Comparison of ENCODE assay signal across 14 cellular contexts in the genomic region with DNA sequence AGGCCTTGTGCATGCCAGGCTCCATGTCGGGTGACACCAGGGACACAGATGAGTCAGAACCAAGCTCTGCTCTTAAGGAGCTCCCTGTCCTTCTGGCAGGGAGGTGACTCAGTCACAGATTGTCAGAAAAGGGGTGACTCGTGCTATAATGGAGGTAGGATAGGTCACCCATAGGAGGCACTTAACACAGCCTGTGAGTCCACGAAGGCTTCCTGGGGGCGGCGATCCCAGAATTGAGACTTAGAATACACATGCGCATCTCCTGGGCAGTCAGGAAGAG. TPM values are rescaled to one million over a fixed set of nuclear protein-coding genes. Genes with fewer than 3 reads are reported as not detected.
DNase-seq lines count a peak whose midpoint lies in the region; ATAC-seq lines count a peak whose summit lies in the region.
"Had no signal": no experiment of that assay in that cellular context is flagged by ENCODE, and none has a peak within 500 bp of the region (broad histone marks: within the 10 kb centered on the region; RNA-seq: fewer than 3 reads in every experiment).

No MANE protein-coding gene starts in this region.

- ATAC-seq in esophagus mucosa (peak; percentile 79), GM21423 (IDR thresholded peaks at IDR 0.05; ENCODE audit: unreplicated experiment) (no peak)

- DNase-seq in stimulated activated CD4-positive, alpha-beta T cell treated with anti-CD3 and anti-CD28 coated beads, Interleukin-1b, Interleukin-23, amount 100 ng/mL, for 48 hours, result peak; percentile 59
- DNase-seq in stimulated activated CD4-positive, alpha-beta T cell treated with anti-CD3 and anti-CD28 coated beads, Interleukin-4, amount 100 ng/mL, for 1 hour, result no peak
- DNase-seq in RKO (ENCODE audit: low spot score), result peak; percentile 72
- no peak for DNase-seq in NCI-H1417 (lab: John Stamatoyannopoulos, UW)
- DNase-seq in retina, result no peak
- DNase-seq in middle frontal gyrus (ENCODE audit: extremely low spot score, low spot score), result no peak
- DNase-seq: amygdala; CD4-positive, alpha-beta T cell; NCI-H1092; NCI-H526 treated with DMSO at 0.1 percent for 48 hours; stimulated activated naive CD4-positive, alpha-beta T cell had no signal

RNA-seq across cellular contexts. Expression of gene FUZ, which starts 19.6 kb away (rescaled TPM):
- total RNA-seq in esophagus mucosa, result 8.3 TPM

RNA-seq across cellular contexts. Expression of gene MED25, which starts 24.6 kb away (rescaled TPM):
- total RNA-seq in esophagus mucosa, result 25.6 TPM

RNA-seq across cellular contexts. Expression of gene AP2A1, which starts 26.7 kb away (rescaled TPM):
- total RNA-seq in esophagus mucosa, result 54.0 TPM

RNA-seq across cellular contexts. Expression of gene TSKS, which starts 30.4 kb away (rescaled TPM):
- 0.12 TPM for total RNA-seq in esophagus mucosa
- total RNA-seq: SJSA1 had no signal

RNA-seq across cellular contexts. Expression of gene PTOV1, which starts 57.5 kb away (rescaled TPM):
- total RNA-seq in esophagus mucosa, result 58.5 TPM

Comparison
In these comparisons a context has a peak if more than half of its experiments do, and no peak if none do; other contexts are left out.
1. DNase-seq: peak in stimulated activated CD4-positive, alpha-beta T cell treated with anti-CD3 and anti-CD28 coated beads, Interleukin-1b, Interleukin-23, amount 100 ng/mL, for 48 hours (single experiment) and RKO (single experiment); none in stimulated activated CD4-positive, alpha-beta T cell treated with anti-CD3 and anti-CD28 coated beads, Interleukin-4, amount 100 ng/mL, for 1 hour (single experiment), NCI-H1417 (0 of 3), retina (single experiment) and middle frontal gyrus (single experiment).